23 cellular contexts compared by ENCODE assay signal in genomic region chr15:27167738-27168137, GRCh38.
DNase-seq lines count a peak whose midpoint lies in the region; ATAC-seq, FAIRE-seq and TF ChIP-seq lines count a peak whose summit lies in the region.
"Had no signal": no experiment of that assay in that cellular context is flagged by ENCODE, and none has a peak within 500 bp of the region (broad histone marks: within the 10 kb centered on the region; RNA-seq: fewer than 3 reads in every experiment).

No MANE protein-coding gene starts in this region.

- H3K4me1 ChIP-seq in left ventricle myocardium inferior: no peaks in the 10 kb centered on the region
- no peaks in the 10 kb centered on the region for H3K4me1 ChIP-seq in kidney (ENCODE audit: control insufficient read depth in 1 of 2, insufficient read depth in 1 of 2, low read depth in 1 of 2, low read length in 2 of 2)
- H3K4me1 ChIP-seq in osteoblast (ENCODE audit: insufficient read depth, low read length): no peaks in the 10 kb centered on the region
- H3K4me1 ChIP-seq: A549 had no signal

- no peak overlapping the region for H3K27ac ChIP-seq in left ventricle myocardium inferior (replicated peaks)
- H3K27ac ChIP-seq in kidney (ENCODE audit: low read depth in 2 of 2, low read length in 2 of 2): no peak overlapping the region
- H3K27ac ChIP-seq in osteoblast (ENCODE audit: low read depth, low read length): no peak overlapping the region
- H3K27ac ChIP-seq: 22Rv1, A549 had no signal

- H3K27me3 ChIP-seq in left ventricle myocardium inferior (ENCODE audit: low read depth) (no peaks in the 10 kb centered on the region), osteoblast (ENCODE audit: insufficient read depth, low read length) (no peaks in the 10 kb centered on the region)

- H3K4me3 ChIP-seq in left ventricle myocardium inferior (no peak overlapping the region), kidney (ENCODE audit: low read length in 2 of 2) (no peak overlapping the region), osteoblast (ENCODE audit: insufficient read depth, low read length) (no peak overlapping the region)
- H3K4me3 ChIP-seq: A549 had no signal

- TF ChIP-seq CTCF in left ventricle myocardium inferior (IDR thresholded peaks at IDR 0.05; ENCODE audit: borderline replicate concordance) (no peak), kidney (IDR thresholded peaks at IDR 0.05; ENCODE audit: borderline replicate concordance, extremely low read depth, insufficient read depth) (no peak), osteoblast (IDR thresholded peaks at IDR 0.05; ENCODE audit: extremely low read depth, low read depth, low read length) (no peak)

- H3K9ac ChIP-seq in kidney (ENCODE audit: low read length in 2 of 2): no peak overlapping the region

- H3K79me2 ChIP-seq in osteoblast (ENCODE audit: insufficient read depth, low read length): no peaks in the 10 kb centered on the region

- ATAC-seq in Right ventricle myocardium inferior: no peak
- ATAC-seq: A549 had no signal

- no peaks in the 10 kb centered on the region for H4K20me1 ChIP-seq in osteoblast (ENCODE audit: insufficient read depth, low read length)

- intact Hi-C loops in Right ventricle myocardium inferior (cut with DNase I) (no loop called here), left ventricle myocardium inferior (cut with micrococcal nuclease) (no loop called here), kidney (cut with DNase I) (no loop called here)

- FAIRE-seq in kidney (lab: Jason Lieb, UNC): no peak
- FAIRE-seq: A549, GM12891, GM19239 had no signal

- H3K36me3 ChIP-seq in left ventricle myocardium inferior (no peaks in the 10 kb centered on the region), kidney (ENCODE audit: control insufficient read depth in 1 of 2, insufficient read depth in 2 of 2, low read length in 2 of 2) (no peaks in the 10 kb centered on the region), osteoblast (ENCODE audit: insufficient read depth, low read length) (no peaks in the 10 kb centered on the region)

- DNase-seq in Right ventricle myocardium inferior (ENCODE audit: missing footprints) (peak; percentile 54), left ventricle myocardium inferior (no peak), kidney (peak; percentile 45), osteoblast (ENCODE audit: insufficient read length, low spot score, missing footprints) (peak; percentile 44), GDM1 (lab: John Stamatoyannopoulos, UW) (no peak), retina (no peak)
- DNase-seq: AML-193; C1 segment of cervical spinal cord; CD4-positive, alpha-beta memory T cell; CD4-positive, CD25-positive, alpha-beta regulatory T cell; CD8-positive, alpha-beta memory T cell; COR-L47; DMS 273 treated with DMSO at 0.1 percent for 48 hours; DMS153; DMS53; DMS79; DND-41; EL; GF-D8 had no signal

- H2AFZ ChIP-seq in osteoblast (ENCODE audit: low read length): no peak overlapping the region

- no peak overlapping the region for H3K4me2 ChIP-seq in osteoblast (ENCODE audit: insufficient read depth, low read length)
- H3K4me2 ChIP-seq: A549 had no signal

- peaks cover 3% of the 10 kb centered on the region for H3K9me3 ChIP-seq in left ventricle myocardium inferior (replicated peaks)
- no peaks in the 10 kb centered on the region for H3K9me3 ChIP-seq in kidney (ENCODE audit: control insufficient read depth in 1 of 2, low read length in 2 of 2)
- peaks cover 2% of the 10 kb centered on the region for H3K9me3 ChIP-seq in osteoblast (ENCODE audit: low read depth, low read length)
- H3K9me3 ChIP-seq: A549 had no signal

Comparison
In these comparisons a context has a peak if more than half of its experiments do, and no peak if none do; other contexts are left out.
1. DNase-seq: peak in Right ventricle myocardium inferior (single experiment), kidney (single experiment) and osteoblast (single experiment); none in left ventricle myocardium inferior (single experiment), GDM1 (single experiment) and retina (single experiment).